In genomic region chr11:118401151-118401879, GRCh38 we compare ENCODE assay signal across 8 cellular contexts. TPM values are rescaled to one million over a fixed set of nuclear protein-coding genes. Genes with fewer than 3 reads are reported as not detected.
DNase-seq lines count a peak whose midpoint lies in the region; ATAC-seq and TF ChIP-seq lines count a peak whose summit lies in the region.

TSS of gene ATP5MG (plus strand) at chr11:118401606. CDS start at chr11:118401666, 60 bp downstream.

- CTCF ChIA-PET in HEK293 (lab: Yijun Ruan, JAX), result interaction anchor here (0.5 to 1.6 kb wide), 3 partner anchors 16 to 107 kb away, joined by 3 to 4 read pairs (median 3); no protein-coding TSS in a partner anchor

- H3K27ac ChIP-seq in HEK293 (ENCODE audit: extremely low read depth, low read depth, low read length), result peak within 1 kb of the TSS; percentile 61
- H3K27ac ChIP-seq in ovary, result peak within 1 kb of the TSS; percentile 26 to 83
- H3K27ac ChIP-seq in thymus (ENCODE audit: low read depth), result peak within 1 kb of the TSS; percentile 98

- POLR2A ChIA-PET in HEK293 (lab: Yijun Ruan, JAX), result interaction anchor here (1.3 to 1.8 kb wide), 3 partner anchors 15 to 35 kb away, joined by 3 to 13 read pairs (median 5); partner anchors contain the start of gene KMT2A
- POLR2A ChIA-PET in activated naive CD8-positive, alpha-beta T cell treated with anti-CD3 and anti-CD28 coated beads, Interleukin-2, amount 10 ng/mL, durations not matched to agents 7 days and 5 days (lab: Charles Lee), result interaction anchor here (0.7 to 2.1 kb wide), 3 partner anchors 16 to 34 kb away, joined by 3 to 19 read pairs (median 7); partner anchors contain the start of gene KMT2A

- H3K4me1 ChIP-seq in HEK293 (ENCODE audit: control insufficient read depth, insufficient read depth, low read length), result peaks cover under 1% of the 10 kb centered on the region; the same call in 1 of the 2 replicates
- H3K4me1 ChIP-seq in ovary (ENCODE audit: insufficient read depth), result peaks cover 6% of the 10 kb centered on the region
- peaks cover 8% of the 10 kb centered on the region for H3K4me1 ChIP-seq in thymus (ENCODE audit: control insufficient read depth, insufficient read depth, low read length)

- peaks cover 47% of the 10 kb centered on the region for H3K4me1 Mint-ChIP-seq in activated naive CD8-positive, alpha-beta T cell treated with anti-CD3 and anti-CD28 coated beads, Interleukin-2, amount 10 ng/mL, durations not matched to agents 7 days and 5 days

- H3K4me3 ChIP-seq in HEK293 (ENCODE audit: low read depth, low read length) (peak within 1 kb of the TSS; percentile 92), ovary (peak within 1 kb of the TSS; percentile 98), thymus (ENCODE audit: low read length) (peak within 1 kb of the TSS; percentile 95)

- intact Hi-C loops in Right ventricle myocardium inferior (cut with DNase I), result loop anchor here (1.0 to 5.0 kb wide), 3 partner anchors 34 to 87 kb away; partner anchors contain the start of gene KMT2A
- intact Hi-C loops in ovary (cut with DNase I), result loop anchor here in 2 of 4 donors (5.0 to 10.0 kb wide), 3 partner anchors 36 to 86 kb away; partner anchors contain the start of gene KMT2A (in 2 of the 2)

- WGBS in ovary, 3 donors, result 0 to 1% (median 1%) methylated on average over 51 of the region's 51 CpGs
- WGBS in thymus, result under 1% methylated on average over 51 of the region's 51 CpGs

- peaks cover 16% of the 10 kb centered on the region for H3K36me3 Mint-ChIP-seq in activated naive CD8-positive, alpha-beta T cell treated with anti-CD3 and anti-CD28 coated beads, Interleukin-2, amount 10 ng/mL, durations not matched to agents 7 days and 5 days

- H3K27me3 ChIP-seq in ovary (no peaks in the 10 kb centered on the region), thymus (ENCODE audit: control insufficient read depth, insufficient read depth) (no peaks in the 10 kb centered on the region)

- no peaks in the 10 kb centered on the region for H3K9me3 Mint-ChIP-seq in activated naive CD8-positive, alpha-beta T cell treated with anti-CD3 and anti-CD28 coated beads, Interleukin-2, amount 10 ng/mL, durations not matched to agents 7 days and 5 days

- TF ChIP-seq CTCF in HEK293 (tag by site-specific recombination; IDR thresholded peaks at IDR 0.05) (no peak; the same call in 1 of the 2 replicates), ovary (IDR thresholded peaks at IDR 0.05) (no peak)

- peak within 1 kb of the TSS; percentile 97 for H3K4me3 Mint-ChIP-seq in activated naive CD8-positive, alpha-beta T cell treated with anti-CD3 and anti-CD28 coated beads, Interleukin-2, amount 10 ng/mL, durations not matched to agents 7 days and 5 days

- H3K27ac Mint-ChIP-seq in activated naive CD8-positive, alpha-beta T cell treated with anti-CD3 and anti-CD28 coated beads, Interleukin-2, amount 10 ng/mL, durations not matched to agents 7 days and 5 days, result peak within 1 kb of the TSS; percentile 100

- H3K9me3 ChIP-seq in HEK293 (ENCODE audit: control insufficient read depth, insufficient read depth, low read depth, low read length) (no peaks in the 10 kb centered on the region), ovary (no peaks in the 10 kb centered on the region), thymus (ENCODE audit: control insufficient read depth) (no peaks in the 10 kb centered on the region)

- peak; percentile 90 for DNase-seq in EL
- peak; percentile 78 for DNase-seq in NCI-H128 (lab: John Stamatoyannopoulos, UW; ENCODE audit: unreplicated experiment)
- DNase-seq in SW 1271 (lab: John Stamatoyannopoulos, UW), result peak; percentile 35 to 80
- peak; percentile 89 for DNase-seq in activated naive CD8-positive, alpha-beta T cell treated with anti-CD3 and anti-CD28 coated beads, Interleukin-2, amount 10 ng/mL, durations not matched to agents 7 days and 5 days
- peak; percentile 94 for DNase-seq in Right ventricle myocardium inferior (ENCODE audit: missing footprints)
- DNase-seq in ovary, result peak; percentile 89 to 95 (median 91)

- TF ChIP-seq EP300 in ovary (IDR thresholded peaks at IDR 0.05), result no peak

- peak; percentile 31 for TF ChIP-seq POLR2A in ovary (IDR thresholded peaks at IDR 0.05)

- H3K36me3 ChIP-seq in HEK293 (ENCODE audit: control insufficient read depth in 2 of 2, insufficient read depth in 1 of 2, low read length in 2 of 2) (peaks cover 3 to 38% of the 10 kb centered on the region in 2 experiments; a peak in 2 of 3 replicates), ovary (no peaks in the 10 kb centered on the region), thymus (ENCODE audit: control insufficient read depth, insufficient read depth) (no peaks in the 10 kb centered on the region)

- H3K27me3 Mint-ChIP-seq in activated naive CD8-positive, alpha-beta T cell treated with anti-CD3 and anti-CD28 coated beads, Interleukin-2, amount 10 ng/mL, durations not matched to agents 7 days and 5 days, result no peaks in the 10 kb centered on the region

- ATAC-seq in activated naive CD8-positive, alpha-beta T cell treated with anti-CD3 and anti-CD28 coated beads, Interleukin-2, amount 10 ng/mL, durations not matched to agents 7 days and 5 days (ENCODE audit: low read depth), result peak; percentile 61
- peak; percentile 88 for ATAC-seq in Right ventricle myocardium inferior

TF ChIP-seq in HEK293, 187 proteins besides CTCF, POLR2A, EP300 and RAD21 (continues in another document):
- TF ChIP-seq ZNF324 (tag by site-specific recombination; IDR thresholded peaks at IDR 0.05) (0 out of 2 replicates have a peak, but pooled peaks have one; percentile 52), ZNF837 (tag by site-specific recombination; IDR thresholded peaks at IDR 0.05) (no peak), SP7 (tag by site-specific recombination; IDR thresholded peaks at IDR 0.05) (no peak; the same call in 1 of the 2 replicates), ZNF335 (tag by site-specific recombination; conservative IDR thresholded peaks at IDR 0.05) (peak; percentile 100), KLF1 (tag by site-specific recombination; IDR thresholded peaks at IDR 0.05) (no peak), ZNF548 (tag by site-specific recombination; IDR thresholded peaks at IDR 0.05) (no peak), ZBTB20 (tag by site-specific recombination; IDR thresholded peaks at IDR 0.05) (peak; percentile 51; the same call in 1 of the 2 replicates), ZSCAN16 (tag by site-specific recombination; IDR thresholded peaks at IDR 0.05) (no peak), ZXDB (tag by site-specific recombination; IDR thresholded peaks at IDR 0.05) (peak; percentile 62), ZNF518A (tag by site-specific recombination; conservative IDR thresholded peaks at IDR 0.05; ENCODE audit: low read depth) (0 out of 2 replicates have a peak, but pooled peaks have one; percentile 21), SP3 (tag by site-specific recombination; IDR thresholded peaks at IDR 0.05) (peak; percentile 19; the same call in 1 of the 2 replicates)
- TF ChIP-seq, protein P1, sequence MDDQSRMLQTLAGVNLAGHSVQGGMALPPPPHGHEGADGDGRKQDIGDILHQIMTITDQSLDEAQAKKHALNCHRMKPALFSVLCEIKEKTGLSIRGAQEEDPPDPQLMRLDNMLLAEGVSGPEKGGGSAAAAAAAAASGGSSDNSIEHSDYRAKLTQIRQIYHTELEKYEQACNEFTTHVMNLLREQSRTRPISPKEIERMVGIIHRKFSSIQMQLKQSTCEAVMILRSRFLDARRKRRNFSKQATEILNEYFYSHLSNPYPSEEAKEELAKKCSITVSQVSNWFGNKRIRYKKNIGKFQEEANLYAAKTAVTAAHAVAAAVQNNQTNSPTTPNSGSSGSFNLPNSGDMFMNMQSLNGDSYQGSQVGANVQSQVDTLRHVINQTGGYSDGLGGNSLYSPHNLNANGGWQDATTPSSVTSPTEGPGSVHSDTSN (CRISPR knock-in tag; IDR thresholded peaks at IDR 0.05), result no peak

RNA-seq across cellular contexts. Expression of gene ATP5MG, which starts in this region (rescaled TPM):
- 100 to 1,000 TPM; 202 to 224 TPM for total RNA-seq in activated naive CD8-positive, alpha-beta T cell treated with anti-CD3 and anti-CD28 coated beads, Interleukin-2, amount 10 ng/mL, durations not matched to agents 7 days and 5 days
- 762 TPM for total RNA-seq in Right ventricle myocardium inferior
- 100 to 1,000 TPM in 5 of 7 donors, 10 to 100 TPM in 2; 70.5 to 201 (median 155) TPM for total RNA-seq in ovary
- polyA plus RNA-seq in ovary, result 100 to 1,000 TPM; 162 to 450 TPM
- polyA plus RNA-seq in thymus, result 371 TPM

Comparison
In these comparisons a context has a peak if more than half of its experiments do, and no peak if none do; other contexts are left out.
1. Peak in every context shown above with its lines: DNase-seq, ATAC-seq, H3K4me3 ChIP-seq and H3K27ac ChIP-seq.